ENCODE assay signal across 12 cellular contexts in genomic region chr4:13918110-13918509, GRCh38.
DNase-seq lines count a peak whose midpoint lies in the region; ATAC-seq and TF ChIP-seq lines count a peak whose summit lies in the region.
"Had no signal": no experiment of that assay in that cellular context is flagged by ENCODE, and none has a peak within 500 bp of the region (broad histone marks: within the 10 kb centered on the region; RNA-seq: fewer than 3 reads in every experiment).

No MANE protein-coding gene starts in this region.

- intact Hi-C loops in adrenal gland (cut with DNase I) (no loop called here), Right ventricle myocardium superior (cut with DNase I) (no loop called here), sciatic nerve (cut with DNase I) (no loop called here)

- no peak overlapping the region for H3K27ac ChIP-seq in adrenal gland

- WGBS in adrenal gland, 4 donors: 83 to 100% (median 89%) methylated on average over 2 of the region's 2 CpGs

- H3K36me3 ChIP-seq in adrenal gland (replicated peaks in 1 of 2): no peaks in the 10 kb centered on the region

- peak; percentile 82 for ATAC-seq in Right ventricle myocardium superior (ENCODE audit: poor library complexity)
- ATAC-seq in sciatic nerve: peak; percentile 78

- no peak for TF ChIP-seq CTCF in adrenal gland (IDR thresholded peaks at IDR 0.05)

- peak; percentile 96 for DNase-seq in ELR (ENCODE audit: low read depth)
- peak in 5 of 7 donors; percentile 17 to 59 (median 24) for DNase-seq in adrenal gland
- peak; percentile 39 for DNase-seq in Right ventricle myocardium superior
- DNase-seq in sciatic nerve (ENCODE audit: low spot score): no peak
- no peak for DNase-seq in NCI-H748 (lab: John Stamatoyannopoulos, UW; ENCODE audit: unreplicated experiment)
- DNase-seq in pons (ENCODE audit: low spot score): no peak
- DNase-seq in HuH-7 (ENCODE audit: low spot score): no peak
- DNase-seq in NCI-H2107 (lab: John Stamatoyannopoulos, UW): no peak
- DNase-seq: activated effector memory CD4-positive, alpha-beta T cell treated with Interleukin-2 at 50 U/mL for 16 hours; DMS 273 treated with DMSO at 0.1 percent for 48 hours; midbrain; NCI-H526 treated with DMSO at 0.1 percent for 48 hours had no signal

- no peak for TF ChIP-seq POLR2A in adrenal gland (IDR thresholded peaks at IDR 0.05)

- H3K9me3 ChIP-seq in adrenal gland (replicated peaks in 1 of 3): no peaks in the 10 kb centered on the region

- no peak overlapping the region for H3K4me3 ChIP-seq in adrenal gland

- H3K4me1 ChIP-seq in adrenal gland (replicated peaks in 1 of 2): peaks cover 5 to 9% of the 10 kb centered on the region in 2 donors

- no peaks in the 10 kb centered on the region for H3K27me3 ChIP-seq in adrenal gland

Comparison
In these comparisons a context has a peak if more than half of its experiments do, and no peak if none do; other contexts are left out.
1. DNase-seq: peak in ELR (single experiment), adrenal gland (5 of 7) and Right ventricle myocardium superior (single experiment); none in sciatic nerve (single experiment), NCI-H748 (single experiment), pons (single experiment), HuH-7 (single experiment) and NCI-H2107 (single experiment).